Comparison of ENCODE assay signal across 26 cellular contexts in the genomic region with DNA sequence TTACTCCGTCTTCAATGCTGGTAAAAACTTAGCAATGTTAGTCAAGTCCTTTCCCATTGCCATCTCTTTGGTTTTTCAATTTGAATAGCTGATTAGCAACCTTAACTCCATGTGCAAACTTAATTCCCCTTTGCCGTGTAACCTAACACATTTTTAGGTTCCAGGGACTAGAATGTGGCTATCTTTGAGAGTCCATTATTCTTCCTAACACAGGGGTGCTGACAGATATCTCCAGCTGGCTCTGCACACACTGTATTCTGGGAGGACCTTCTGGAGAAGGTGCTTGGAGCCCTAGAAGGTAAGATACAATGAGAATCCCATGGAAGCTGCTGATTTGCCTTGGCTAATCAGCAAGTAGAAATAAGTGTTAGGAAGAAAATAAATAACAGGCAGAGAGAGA.
"Had no signal": no experiment of that assay in that cellular context is flagged by ENCODE, and none has a peak within 500 bp of the region (broad histone marks: within the 10 kb centered on the region; RNA-seq: fewer than 3 reads in every experiment).

No MANE protein-coding gene starts in this region.

- H3K27ac ChIP-seq: ovary, parathyroid adenoma, psoas muscle, right lobe of liver, sigmoid colon, stomach, thoracic aorta, thyroid gland, tibial nerve, upper lobe of left lung, vagina had no signal

- H3K9me3 Mint-ChIP-seq: natural killer cell; nephron; stimulated activated effector memory CD8-positive, alpha-beta T cell treated with anti-CD3 and anti-CD28 coated beads, Interleukin-12 subunit alpha, Interleukin-12 subunit beta, amount 100 ng/mL, for 72 hours; stimulated activated naive B cell treated with anti-CD40 and anti-IgM and Interleukin-4, amounts not matched to agents 10 μg/mL and 1 μg/mL and 100 μg/mL, for 72 hours; stimulated activated naive CD8-positive, alpha-beta T cell treated with anti-CD3 and anti-CD28 coated beads, Interleukin-15, Interleukin-2, amounts not matched to agents 100 ng/mL and 50 ng/mL, for 24 hours had no signal

- H3K9me3 ChIP-seq: ovary, psoas muscle, right lobe of liver, sigmoid colon, stomach, thoracic aorta, thyroid gland, tibial nerve, upper lobe of left lung, vagina had no signal

- H3K4me3 Mint-ChIP-seq: natural killer cell; nephron; stimulated activated effector memory CD8-positive, alpha-beta T cell treated with anti-CD3 and anti-CD28 coated beads, Interleukin-12 subunit alpha, Interleukin-12 subunit beta, amount 100 ng/mL, for 72 hours; stimulated activated naive B cell treated with anti-CD40 and anti-IgM and Interleukin-4, amounts not matched to agents 10 μg/mL and 1 μg/mL and 100 μg/mL, for 72 hours; stimulated activated naive CD8-positive, alpha-beta T cell treated with anti-CD3 and anti-CD28 coated beads, Interleukin-15, Interleukin-2, amounts not matched to agents 100 ng/mL and 50 ng/mL, for 24 hours had no signal

- H3K27me3 Mint-ChIP-seq: stimulated activated naive B cell treated with anti-CD40 and anti-IgM and Interleukin-4, amounts not matched to agents 10 μg/mL and 1 μg/mL and 100 μg/mL, for 72 hours had no signal

- ATAC-seq: natural killer cell; psoas muscle; right cardiac atrium; right lobe of liver; stimulated activated effector memory CD8-positive, alpha-beta T cell treated with anti-CD3 and anti-CD28 coated beads, Interleukin-12 subunit alpha, Interleukin-12 subunit beta, amount 100 ng/mL, for 72 hours; stimulated activated naive B cell treated with anti-CD40 and anti-IgM and Interleukin-4, amounts not matched to agents 10 μg/mL and 1 μg/mL and 100 μg/mL, for 72 hours had no signal

- H3K27ac Mint-ChIP-seq: natural killer cell; nephron; progenitor cell of endocrine pancreas; stimulated activated effector memory CD8-positive, alpha-beta T cell treated with anti-CD3 and anti-CD28 coated beads, Interleukin-12 subunit alpha, Interleukin-12 subunit beta, amount 100 ng/mL, for 72 hours; stimulated activated naive B cell treated with anti-CD40 and anti-IgM and Interleukin-4, amounts not matched to agents 10 μg/mL and 1 μg/mL and 100 μg/mL, for 72 hours; stimulated activated naive CD8-positive, alpha-beta T cell treated with anti-CD3 and anti-CD28 coated beads, Interleukin-15, Interleukin-2, amounts not matched to agents 100 ng/mL and 50 ng/mL, for 24 hours had no signal

- H3K36me3 Mint-ChIP-seq: natural killer cell; stimulated activated naive B cell treated with anti-CD40 and anti-IgM and Interleukin-4, amounts not matched to agents 10 μg/mL and 1 μg/mL and 100 μg/mL, for 72 hours had no signal

- DNase-seq: natural killer cell; occipital lobe; ovary; psoas muscle; right cardiac atrium; right lobe of liver; sigmoid colon; small intestine; stimulated activated CD4-positive, alpha-beta T cell treated with anti-CD3 and anti-CD28 coated beads, Interleukin-15, amount 100 ng/mL, for 24 hours; stimulated activated CD4-positive, alpha-beta T cell treated with anti-CD3 and anti-CD28 coated beads, Interleukin-2, amount 100 ng/mL, for 24 hours; stimulated activated CD4-positive, alpha-beta T cell treated with anti-CD3 and anti-CD28 coated beads, Interleukin-2, amount 100 ng/mL, for 48 hours; stimulated activated CD4-positive, alpha-beta T cell treated with anti-CD3 and anti-CD28 coated beads, Interleukin-4, amount 100 ng/mL, for 24 hours; stimulated activated naive B cell treated with anti-CD40 and anti-IgM and Interleukin-4, amounts not matched to agents 10 μg/mL and 1 μg/mL and 100 μg/mL, for 72 hours; stimulated activated naive CD4-positive, alpha-beta T cell treated with Interleukin-2 at 50 U/mL for 16 hours; stomach; thyroid gland; trophoblast cell; upper lobe of left lung had no signal
